19 cellular contexts compared by ENCODE assay signal in genomic region chr13:27472941-27473340, GRCh38.
"Had no signal": no experiment of that assay in that cellular context is flagged by ENCODE, and none has a peak within 500 bp of the region (broad histone marks: within the 10 kb centered on the region; RNA-seq: fewer than 3 reads in every experiment).

No MANE protein-coding gene starts in this region.

- H3K4me1 ChIP-seq: adrenal gland, parathyroid adenoma, upper lobe of left lung had no signal

- H3K9me3 ChIP-seq: adrenal gland, neutrophil, right lobe of liver, thoracic aorta, upper lobe of left lung had no signal

- ATAC-seq: left cardiac atrium; naive thymus-derived CD4-positive, alpha-beta T cell; right lobe of liver had no signal

- H3K36me3 ChIP-seq: adrenal gland, neutrophil, right lobe of liver, thoracic aorta, upper lobe of left lung, WERI-Rb-1 had no signal

- H3K27ac Mint-ChIP-seq: activated T-cell treated with anti-CD3 and anti-CD28 coated beads, Interleukin-2, amount 50 U/mL, for 24 hours; activated T-helper 2 cell treated with anti-CD3 and anti-CD28 coated beads, Interferon-gamma antibody, Interleukin-2, Interleukin-4, amounts not matched to agents 10 μg/mL and 5 μg/mL and 100 μg/mL, durations not matched to agents 14 hours and 24 hours and 36 hours; dendritic cell treated with granulocyte-macrophage colony-stimulating factor and Interleukin-4, amounts not matched to agents 40 ng/mL and 50 ng/mL, for 4 days had no signal

- H2AFZ ChIP-seq: parathyroid adenoma had no signal

- H3K9ac ChIP-seq: parathyroid adenoma had no signal

- H3K27me3 ChIP-seq: adrenal gland, neutrophil, right lobe of liver, upper lobe of left lung had no signal

- H3K27ac ChIP-seq: adrenal gland, neutrophil, parathyroid adenoma, right lobe of liver, thoracic aorta, upper lobe of left lung, WERI-Rb-1 had no signal

- H3K4me3 Mint-ChIP-seq: activated T-cell treated with anti-CD3 and anti-CD28 coated beads, Interleukin-2, amount 50 U/mL, for 24 hours; dendritic cell treated with granulocyte-macrophage colony-stimulating factor and Interleukin-4, amounts not matched to agents 40 ng/mL and 50 ng/mL, for 4 days; naive thymus-derived CD4-positive, alpha-beta T cell had no signal

- H3K27me3 Mint-ChIP-seq: activated T-cell treated with anti-CD3 and anti-CD28 coated beads, Interleukin-2, amount 50 U/mL, for 24 hours; dendritic cell treated with granulocyte-macrophage colony-stimulating factor and Interleukin-4, amounts not matched to agents 40 ng/mL and 50 ng/mL, for 4 days had no signal

- DNase-seq: activated CD4-positive, alpha-beta T cell treated with anti-CD3 and anti-CD28 coated beads for 1 hour; activated naive CD4-positive, alpha-beta T cell treated with anti-CD3 and anti-CD28 coated beads, Interleukin-2, amount 50 U/mL, for 16 hours; activated T-cell treated with anti-CD3 and anti-CD28 coated beads, Interleukin-2, amount 50 U/mL, for 24 hours; adrenal gland; effector memory CD4-positive, alpha-beta T cell; left cardiac atrium; mesenchymal stem cell; naive thymus-derived CD4-positive, alpha-beta T cell; right lobe of liver; small intestine; stimulated activated CD4-positive, alpha-beta T cell treated with anti-CD3 and anti-CD28 coated beads, Interleukin-15, amount 100 ng/mL, for 24 hours; stimulated activated CD4-positive, alpha-beta T cell treated with anti-CD3 and anti-CD28 coated beads, Interleukin-2, amount 100 ng/mL, for 48 hours; upper lobe of left lung; WERI-Rb-1 had no signal

- H3K79me2 ChIP-seq: parathyroid adenoma had no signal

- H3K9me3 Mint-ChIP-seq: activated T-cell treated with anti-CD3 and anti-CD28 coated beads, Interleukin-2, amount 50 U/mL, for 24 hours; activated T-helper 2 cell treated with anti-CD3 and anti-CD28 coated beads, Interferon-gamma antibody, Interleukin-2, Interleukin-4, amounts not matched to agents 10 μg/mL and 5 μg/mL and 100 μg/mL, durations not matched to agents 14 hours and 24 hours and 36 hours; dendritic cell treated with granulocyte-macrophage colony-stimulating factor and Interleukin-4, amounts not matched to agents 40 ng/mL and 50 ng/mL, for 4 days had no signal

- H3K4me3 ChIP-seq: adrenal gland, right lobe of liver, thoracic aorta, upper lobe of left lung had no signal
